Comparison of ENCODE assay signal across 10 cellular contexts in genomic region chr3:150739877-150740645, GRCh38. TPM values are rescaled to one million over a fixed set of nuclear protein-coding genes. Genes with fewer than 3 reads are reported as not detected.
A peak's percentile ranks its signal among the peaks of the same experiment; 100 is the strongest.
DNase-seq lines count a peak whose midpoint lies in the region; ATAC-seq, FAIRE-seq and TF ChIP-seq lines count a peak whose summit lies in the region.
"Had no signal": no experiment of that assay in that cellular context is flagged by ENCODE, and none has a peak within 500 bp of the region (broad histone marks: within the 10 kb centered on the region; RNA-seq: fewer than 3 reads in every experiment).

No MANE protein-coding gene starts in this region.

- no peak for FAIRE-seq in urothelium cell line (lab: Jason Lieb, UNC)

- no peak overlapping the region for H2AFZ ChIP-seq in OCI-LY1 (ENCODE audit: low read length)

- peak overlapping the region; percentile 34 for H3K9ac ChIP-seq in OCI-LY1 (ENCODE audit: low read length)

- TF ChIP-seq CTCF in OCI-LY1 (IDR thresholded peaks at IDR 0.05; ENCODE audit: low read length): no peak

- no peaks in the 10 kb centered on the region for H3K9me3 ChIP-seq in OCI-LY1 (ENCODE audit: low read length)

- peaks cover 22% of the 10 kb centered on the region for H3K79me2 ChIP-seq in OCI-LY1 (ENCODE audit: insufficient read depth, low read length)

- peak overlapping the region; percentile 87 for H3K27ac ChIP-seq in OCI-LY1 (ENCODE audit: low read depth, low read length, poor library complexity, severe bottlenecking)

- H3K4me1 ChIP-seq in OCI-LY1 (ENCODE audit: insufficient read depth, low read length, severe bottlenecking): peaks cover 78% of the 10 kb centered on the region

- no peaks in the 10 kb centered on the region for H3K27me3 ChIP-seq in OCI-LY1 (ENCODE audit: insufficient read depth, low read length)

- ATAC-seq in GM18498 (IDR thresholded peaks at IDR 0.05; ENCODE audit: unreplicated experiment) (peak; percentile 40), GM21529 (IDR thresholded peaks at IDR 0.05; ENCODE audit: unreplicated experiment) (peak; percentile 31), left lobe of liver (peak; percentile 52)

- H3K9me2 ChIP-seq in OCI-LY1 (ENCODE audit: low read depth, low read length): no peaks in the 10 kb centered on the region

- H3K36me3 ChIP-seq in OCI-LY1 (ENCODE audit: insufficient read depth, low read length): peaks cover 28% of the 10 kb centered on the region

- H4K20me1 ChIP-seq in OCI-LY1 (ENCODE audit: insufficient read depth, low read length): no peaks in the 10 kb centered on the region

- H3F3A ChIP-seq in OCI-LY1 (ENCODE audit: insufficient read depth, low read length): no peaks in the 10 kb centered on the region; the same call in 1 of the 2 replicates

- intact Hi-C loops in posterior cingulate gyrus (cut with DNase I): no loop called here

- peak; percentile 82 for DNase-seq in left lobe of liver (ENCODE audit: low spot score)
- no peak for DNase-seq in dedifferentiated amniotic fluid mesenchymal stem cell (ENCODE audit: extremely low spot score)
- DNase-seq in posterior cingulate gyrus: no peak
- DNase-seq in urothelium cell line (ENCODE audit: low spot score): no peak
- no peak for DNase-seq in cortex of kidney (lab: John Stamatoyannopoulos, UW)
- DNase-seq: EL, endodermal cell had no signal

- peak overlapping the region; percentile 53 for H3K4me2 ChIP-seq in OCI-LY1 (ENCODE audit: low read length)

- peak overlapping the region; percentile 21 for H3K4me3 ChIP-seq in OCI-LY1 (ENCODE audit: low read depth, low read length, poor library complexity, severe bottlenecking)

RNA-seq across cellular contexts. Expression of gene SIAH2, which starts 22.9 kb away (rescaled TPM):
- 39.5 TPM for total RNA-seq in left lobe of liver

RNA-seq across cellular contexts. Expression of gene ERICH6, which starts 36.3 kb away (rescaled TPM):
- total RNA-seq in left lobe of liver: not detected
